9 cellular contexts compared by ENCODE assay signal in genomic region chr11:108160970-108161566, GRCh38. TPM values are rescaled to one million over a fixed set of nuclear protein-coding genes. Genes with fewer than 3 reads are reported as not detected.
DNase-seq lines count a peak whose midpoint lies in the region; ATAC-seq, FAIRE-seq and TF ChIP-seq lines count a peak whose summit lies in the region.
"Had no signal": no experiment of that assay in that cellular context is flagged by ENCODE, and none has a peak within 500 bp of the region (broad histone marks: within the 10 kb centered on the region; RNA-seq: fewer than 3 reads in every experiment).

No MANE protein-coding gene starts in this region.

- TF ChIP-seq POLR2A in GM18505 (IDR thresholded peaks at IDR 0.05; ENCODE audit: borderline replicate concordance, extremely low read depth, insufficient read depth, insufficient read length): no peak

- DNase-seq in activated naive CD8-positive, alpha-beta T cell treated with anti-CD3 and anti-CD28 coated beads, Interleukin-2, amount 10 ng/mL, durations not matched to agents 7 days and 5 days: no peak
- DNase-seq in NCI-H446 treated with DMSO at 0.1 percent for 48 hours (lab: John Stamatoyannopoulos, UW) (no peak), NCI-H187 treated with DMSO at 0.1 percent for 48 hours (lab: John Stamatoyannopoulos, UW) (no peak), kidney (no peak), T-helper 9 cell (no peak)

- no peaks in the 10 kb centered on the region for H3K27me3 Mint-ChIP-seq in activated naive CD8-positive, alpha-beta T cell treated with anti-CD3 and anti-CD28 coated beads, Interleukin-2, amount 10 ng/mL, durations not matched to agents 7 days and 5 days

- intact Hi-C loops in kidney (cut with DNase I): no loop called here

- H3K36me3 ChIP-seq in kidney (ENCODE audit: control insufficient read depth in 1 of 2, insufficient read depth in 2 of 2, low read length in 2 of 2): peaks cover 19 to 20% of the 10 kb centered on the region in 2 donors

- ATAC-seq in GM18505 (IDR thresholded peaks at IDR 0.05; ENCODE audit: unreplicated experiment) (peak; percentile 97), GM21447 (IDR thresholded peaks at IDR 0.05; ENCODE audit: unreplicated experiment) (peak; percentile 99), HG03439 (IDR thresholded peaks at IDR 0.05; ENCODE audit: unreplicated experiment) (peak; percentile 89)
- peak; percentile 70 for ATAC-seq in activated naive CD8-positive, alpha-beta T cell treated with anti-CD3 and anti-CD28 coated beads, Interleukin-2, amount 10 ng/mL, durations not matched to agents 7 days and 5 days (ENCODE audit: low read depth)

- peaks cover 16% of the 10 kb centered on the region for H3K36me3 Mint-ChIP-seq in activated naive CD8-positive, alpha-beta T cell treated with anti-CD3 and anti-CD28 coated beads, Interleukin-2, amount 10 ng/mL, durations not matched to agents 7 days and 5 days

- H3K4me1 ChIP-seq in kidney (ENCODE audit: control insufficient read depth in 1 of 2, insufficient read depth in 1 of 2, low read depth in 1 of 2, low read length in 2 of 2): no peaks in the 10 kb centered on the region

- H3K4me3 Mint-ChIP-seq in activated naive CD8-positive, alpha-beta T cell treated with anti-CD3 and anti-CD28 coated beads, Interleukin-2, amount 10 ng/mL, durations not matched to agents 7 days and 5 days: no peak overlapping the region

- no peak for FAIRE-seq in kidney (lab: Jason Lieb, UNC)
- FAIRE-seq: bronchial epithelial cell had no signal

- no peak overlapping the region for H3K4me3 ChIP-seq in kidney (ENCODE audit: low read length in 2 of 2)

- no peak overlapping the region for H3K27ac ChIP-seq in kidney (ENCODE audit: low read depth in 2 of 2, low read length in 2 of 2)

- no peaks in the 10 kb centered on the region for H3K9me3 Mint-ChIP-seq in activated naive CD8-positive, alpha-beta T cell treated with anti-CD3 and anti-CD28 coated beads, Interleukin-2, amount 10 ng/mL, durations not matched to agents 7 days and 5 days

- POLR2A ChIA-PET in activated naive CD8-positive, alpha-beta T cell treated with anti-CD3 and anti-CD28 coated beads, Interleukin-2, amount 10 ng/mL, durations not matched to agents 7 days and 5 days (lab: Charles Lee): interaction anchor here (1.4 kb wide), 1 partner anchor 17 kb away, joined by 3 read pairs; no protein-coding TSS in a partner anchor

- no peaks in the 10 kb centered on the region for H3K9me3 ChIP-seq in kidney (ENCODE audit: control insufficient read depth in 1 of 2, low read length in 2 of 2)

- no peak overlapping the region for H3K9ac ChIP-seq in kidney (ENCODE audit: low read length in 2 of 2)

- peaks cover 8% of the 10 kb centered on the region for H3K4me1 Mint-ChIP-seq in activated naive CD8-positive, alpha-beta T cell treated with anti-CD3 and anti-CD28 coated beads, Interleukin-2, amount 10 ng/mL, durations not matched to agents 7 days and 5 days

- TF ChIP-seq CTCF in kidney (IDR thresholded peaks at IDR 0.05; ENCODE audit: borderline replicate concordance, extremely low read depth, insufficient read depth): no peak

- H3K27ac Mint-ChIP-seq in activated naive CD8-positive, alpha-beta T cell treated with anti-CD3 and anti-CD28 coated beads, Interleukin-2, amount 10 ng/mL, durations not matched to agents 7 days and 5 days: peak overlapping the region; percentile 60

RNA-seq across cellular contexts. Expression of gene ACAT1, which starts 39.7 kb away (rescaled TPM):
- total RNA-seq in activated naive CD8-positive, alpha-beta T cell treated with anti-CD3 and anti-CD28 coated beads, Interleukin-2, amount 10 ng/mL, durations not matched to agents 7 days and 5 days: 10 to 100 TPM; 41.5 to 42.2 TPM
- 96.4 TPM for total RNA-seq in kidney
- polyA plus RNA-seq in kidney (ENCODE audit: insufficient read depth, low read depth, low replicate concordance): 692 TPM
